ENCODE assay signal across 8 cellular contexts in the genomic region with DNA sequence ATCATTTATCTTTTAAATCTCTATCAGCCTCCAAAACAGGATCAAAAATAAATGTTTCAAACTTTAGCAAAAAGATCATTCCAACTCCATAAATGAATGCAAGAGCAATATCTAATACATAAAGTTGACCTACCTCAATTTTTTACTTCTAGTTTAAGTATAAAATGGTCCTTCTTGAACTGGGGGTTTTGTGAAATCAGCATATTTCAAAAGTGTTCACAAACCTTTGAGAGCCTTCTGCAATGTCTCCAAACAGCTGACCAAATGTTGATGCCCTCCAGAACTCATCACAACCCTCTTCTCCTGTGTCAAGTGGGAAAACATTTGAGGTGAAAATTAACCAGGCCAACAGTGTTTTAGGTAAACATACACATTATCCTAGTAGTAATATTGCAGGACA.
"Had no signal": no experiment of that assay in that cellular context is flagged by ENCODE, and none has a peak within 500 bp of the region (broad histone marks: within the 10 kb centered on the region; RNA-seq: fewer than 3 reads in every experiment).

No MANE protein-coding gene starts in this region.

- H3K4me3 Mint-ChIP-seq: GM23338, H9 had no signal

- H2AFZ ChIP-seq: GM23338 had no signal

- ATAC-seq: GM23338 had no signal

- H3K9me3 Mint-ChIP-seq: GM23338, H9, IgD-negative memory B cell had no signal

- DNase-seq: H9, HCEC 1CT, KG1 had no signal

- H3K27ac Mint-ChIP-seq: GM23338, H9, IgD-negative memory B cell had no signal

- H3K4me2 ChIP-seq: GM23338 had no signal

- H3K27me3 Mint-ChIP-seq: IgD-negative memory B cell had no signal

- H3K4me1 Mint-ChIP-seq: GM23338, H9 had no signal

- FAIRE-seq: H1, H54, HTR-8/SVneo had no signal

- H3K4me3 ChIP-seq: GM23338 had no signal
